8 cellular contexts compared by ENCODE assay signal in the genomic region with DNA sequence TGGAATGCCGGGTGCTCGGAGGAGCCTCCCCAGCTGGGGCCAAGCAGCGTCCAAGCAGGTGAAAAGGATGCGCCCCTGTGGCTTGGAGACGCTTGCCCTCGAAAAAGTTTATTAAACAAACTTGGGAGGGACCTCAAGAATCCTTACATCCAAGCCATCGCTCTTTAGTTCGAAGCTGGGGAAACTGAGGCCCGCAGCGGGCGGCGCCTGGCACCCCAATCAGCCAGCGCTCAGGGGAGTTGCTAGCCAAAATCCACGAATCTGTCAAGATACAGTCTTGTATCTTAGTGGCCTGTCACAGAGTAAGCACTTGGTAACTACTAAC. TPM values are rescaled to one million over a fixed set of nuclear protein-coding genes. Genes with fewer than 3 reads are reported as not detected.
DNase-seq lines count a peak whose midpoint lies in the region; TF ChIP-seq lines count a peak whose summit lies in the region.

No MANE protein-coding gene starts in this region.

- peaks cover 12% of the 10 kb centered on the region for H3K4me1 ChIP-seq in OCI-LY1 (ENCODE audit: insufficient read depth, low read length, severe bottlenecking)
- H3K4me1 ChIP-seq in ectodermal cell (ENCODE audit: control insufficient read depth, insufficient read depth, low read length), result peaks cover 5% of the 10 kb centered on the region

- H3K36me3 ChIP-seq in OCI-LY1 (ENCODE audit: insufficient read depth, low read length) (no peaks in the 10 kb centered on the region), ectodermal cell (ENCODE audit: control insufficient read depth, insufficient read depth, low read length) (no peaks in the 10 kb centered on the region)

- no peaks in the 10 kb centered on the region for H3K9me2 ChIP-seq in OCI-LY1 (ENCODE audit: low read depth, low read length)

- no peak overlapping the region; the same call in 1 of the 2 replicates for H3K9ac ChIP-seq in OCI-LY1 (ENCODE audit: low read length)

- no peaks in the 10 kb centered on the region for H3F3A ChIP-seq in OCI-LY1 (ENCODE audit: insufficient read depth, low read length)

- no peak overlapping the region for H2AFZ ChIP-seq in OCI-LY1 (ENCODE audit: low read length)

- no peak for DNase-seq in neural crest cell (ENCODE audit: low read depth, low spot score)
- no peak for DNase-seq in RPMI8226
- no peak for DNase-seq in anterior cingulate cortex (lab: John Stamatoyannopoulos, UW)
- no peak for DNase-seq in ACHN
- no peak for DNase-seq in activated CD4-positive, CD25-positive, alpha-beta regulatory T cell (lab: John Stamatoyannopoulos, UW)

- no peaks in the 10 kb centered on the region for H3K79me2 ChIP-seq in OCI-LY1 (ENCODE audit: insufficient read depth, low read length)

- H3K36me3 Mint-ChIP-seq in neural crest cell (ENCODE audit: low read depth), result no peaks in the 10 kb centered on the region

- H3K4me2 ChIP-seq in OCI-LY1 (ENCODE audit: low read length), result peak overlapping the region; percentile 88

- peaks cover 16% of the 10 kb centered on the region for H3K4me1 Mint-ChIP-seq in neural crest cell

- peak; percentile 75; the same call in 1 of the 2 replicates for TF ChIP-seq CTCF in C4-2B (conservative IDR thresholded peaks at IDR 0.05)
- TF ChIP-seq CTCF in OCI-LY1 (IDR thresholded peaks at IDR 0.05; ENCODE audit: low read length), result no peak; the same call in 1 of the 2 replicates
- TF ChIP-seq CTCF in neural crest cell (conservative IDR thresholded peaks at IDR 0.05), result no peak

- H3K9me3 ChIP-seq in OCI-LY1 (ENCODE audit: low read length) (no peaks in the 10 kb centered on the region), ectodermal cell (ENCODE audit: control insufficient read depth, low read length) (no peaks in the 10 kb centered on the region)

- H3K27ac ChIP-seq in C4-2B, result peak overlapping the region; percentile 79
- H3K27ac ChIP-seq in OCI-LY1 (ENCODE audit: low read depth, low read length, poor library complexity, severe bottlenecking), result no peak overlapping the region
- H3K27ac ChIP-seq in ectodermal cell (ENCODE audit: insufficient read depth, low read depth, low read length, poor library complexity, severe bottlenecking), result no peak overlapping the region

- H4K20me1 ChIP-seq in OCI-LY1 (ENCODE audit: insufficient read depth, low read length), result no peaks in the 10 kb centered on the region

- in situ Hi-C loops in ACHN (cut with HindIII; ENCODE audit: low pct_ligation_motif_present, low pct_unique_long_range_greater_than_20kb, low sequenced_read_pairs), result loop anchor here (25.0 kb wide), 1 partner anchor 99 kb away; no protein-coding TSS in a partner anchor

- no peaks in the 10 kb centered on the region for H3K9me3 Mint-ChIP-seq in neural crest cell

- H3K4me3 Mint-ChIP-seq in neural crest cell, result peak overlapping the region; percentile 97

- H3K27me3 ChIP-seq in OCI-LY1 (ENCODE audit: insufficient read depth, low read length) (no peaks in the 10 kb centered on the region; the same call in 1 of the 2 replicates), ectodermal cell (ENCODE audit: control insufficient read depth, insufficient read depth, low read length, poor library complexity, severe bottlenecking) (no peaks in the 10 kb centered on the region)

- WGBS in ectodermal cell, 2 experiments, result 44 to 45% methylated on average over 14 of the region's 14 CpGs

- H3K27ac Mint-ChIP-seq in neural crest cell (ENCODE audit: unreplicated experiment), result no peak overlapping the region

- peaks cover 3% of the 10 kb centered on the region for H3K27me3 Mint-ChIP-seq in neural crest cell (ENCODE audit: low read depth)

- H3K4me3 ChIP-seq in OCI-LY1 (ENCODE audit: low read depth, low read length, poor library complexity, severe bottlenecking) (peak overlapping the region; percentile 71), ectodermal cell (ENCODE audit: insufficient read depth, low read depth, low read length) (peak overlapping the region; percentile 72)

RNA-seq across cellular contexts. Expression of gene B9D1, which starts 0.6 kb away (rescaled TPM):
- polyA plus RNA-seq in ectodermal cell (2013, experiment 1 of 4), result 30.0 TPM
- polyA plus RNA-seq in ectodermal cell (2013, experiment 2 of 4), result 31.7 TPM
- 29.4 TPM for polyA plus RNA-seq in ectodermal cell (2013, experiment 3 of 4)
- 30.7 TPM for polyA plus RNA-seq in ectodermal cell (2013, experiment 4 of 4)
- total RNA-seq in neural crest cell, result 15.4 and 17.9 TPM in 2 replicates

RNA-seq across cellular contexts. Expression of gene MAPK7, which starts 15.2 kb away (rescaled TPM):
- polyA plus RNA-seq in ectodermal cell (2013, experiment 1 of 4), result 32.3 TPM
- 34.4 TPM for polyA plus RNA-seq in ectodermal cell (2013, experiment 2 of 4)
- 28.7 TPM for polyA plus RNA-seq in ectodermal cell (2013, experiment 3 of 4)
- polyA plus RNA-seq in ectodermal cell (2013, experiment 4 of 4), result 26.5 TPM
- total RNA-seq in neural crest cell, result 39.3 and 39.5 TPM in 2 replicates

RNA-seq across cellular contexts. Expression of gene MFAP4, which starts 23.9 kb away (rescaled TPM):
- polyA plus RNA-seq in ectodermal cell (2013, experiment 1 of 4), result 1.1 TPM
- 0.94 TPM for polyA plus RNA-seq in ectodermal cell (2013, experiment 2 of 4)
- polyA plus RNA-seq in ectodermal cell (2013, experiment 3 of 4), result 1.5 TPM
- 1.4 TPM for polyA plus RNA-seq in ectodermal cell (2013, experiment 4 of 4)
- 0.26 and 0.43 TPM in 2 replicates for total RNA-seq in neural crest cell

RNA-seq across cellular contexts. Expression of gene RNF112, which starts 48.0 kb away (rescaled TPM):
- 1.2 TPM for polyA plus RNA-seq in ectodermal cell (2013, experiment 1 of 4)
- polyA plus RNA-seq in ectodermal cell (2013, experiment 2 of 4), result 1.1 TPM
- polyA plus RNA-seq in ectodermal cell (2013, experiment 3 of 4), result 1.2 TPM
- 1.7 TPM for polyA plus RNA-seq in ectodermal cell (2013, experiment 4 of 4)
- 0.84 and 1.2 TPM in 2 replicates for total RNA-seq in neural crest cell
